25 cellular contexts compared by ENCODE assay signal in the genomic region with DNA sequence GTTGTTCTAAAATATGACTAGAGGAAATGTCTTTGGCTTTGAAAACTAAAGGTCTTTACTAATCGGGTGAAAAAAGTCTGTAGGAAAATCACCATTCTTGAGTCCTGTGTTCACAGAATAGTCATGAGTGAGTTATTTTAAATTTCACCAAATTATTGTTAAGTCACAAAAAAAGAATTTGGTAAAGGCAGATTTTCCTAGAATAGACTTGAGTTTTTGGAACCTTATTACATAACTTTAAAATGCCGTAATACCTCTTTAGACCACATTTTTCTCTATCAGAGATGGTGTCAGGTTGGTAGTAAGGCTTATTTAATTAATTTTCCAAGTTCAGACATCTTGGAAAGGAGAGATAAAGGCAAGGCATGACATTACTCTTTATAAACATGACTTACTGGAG.
"Had no signal": no experiment of that assay in that cellular context is flagged by ENCODE, and none has a peak within 500 bp of the region (broad histone marks: within the 10 kb centered on the region; RNA-seq: fewer than 3 reads in every experiment).

No MANE protein-coding gene starts in this region.

- H3K27ac Mint-ChIP-seq: activated CD4-positive, alpha-beta T cell treated with anti-CD3 and anti-CD28 coated beads for 36 hours; activated CD8-positive, alpha-beta memory T cell treated with anti-CD3 and anti-CD28 coated beads, Interleukin-2, amount 10 ng/mL, durations not matched to agents 7 days and 5 days; activated CD8-positive, alpha-beta T cell treated with anti-CD3 and anti-CD28 coated beads, Interleukin-2, amount 10 ng/mL, durations not matched to agents 7 days and 5 days; activated naive CD4-positive, alpha-beta T cell treated with anti-CD3 and anti-CD28 coated beads, Interleukin-2, amount 50 U/mL, for 72 hours; activated T-cell treated with anti-CD3 and anti-CD28 coated beads, Interleukin-2, amount 50 U/mL, for 72 hours; natural killer cell treated with Interleukin-12 subunit alpha and Interleukin-12 subunit beta and Interleukin-15 and Interleukin-18, amount 100 ng/mL, for 72 hours had no signal

- H3K27me3 ChIP-seq: esophagus squamous epithelium, gastroesophageal sphincter, hepatocyte, testis, transverse colon had no signal

- H3K4me1 ChIP-seq: esophagus squamous epithelium, gastroesophageal sphincter, testis had no signal

- DNase-seq: activated CD4-positive, alpha-beta T cell treated with anti-CD3 and anti-CD28 coated beads for 36 hours; activated CD4-positive, CD25-positive, alpha-beta regulatory T cell; activated CD8-positive, alpha-beta memory T cell treated with anti-CD3 and anti-CD28 coated beads, Interleukin-2, amount 10 ng/mL, durations not matched to agents 7 days and 5 days; activated CD8-positive, alpha-beta T cell treated with anti-CD3 and anti-CD28 coated beads, Interleukin-2, amount 10 ng/mL, durations not matched to agents 7 days and 5 days; activated naive CD4-positive, alpha-beta T cell; activated T-cell treated with anti-CD3 and anti-CD28 coated beads, Interleukin-2, amount 50 U/mL, for 72 hours; dermis blood vessel endothelial cell; effector CD8-positive, alpha-beta T cell; esophagus squamous epithelium; left cardiac atrium; left ventricle myocardium superior; mucosa of descending colon; posterior cingulate gyrus; right cardiac atrium; stimulated activated CD4-positive, alpha-beta T cell treated with anti-CD3 and anti-CD28 coated beads, Interleukin-15, amount 100 ng/mL, for 24 hours; stimulated activated CD4-positive, alpha-beta T cell treated with anti-CD3 and anti-CD28 coated beads, Interleukin-2, amount 100 ng/mL, for 24 hours; stimulated activated naive CD4-positive, alpha-beta T cell; testis; transverse colon had no signal

- H3K27me3 Mint-ChIP-seq: activated CD4-positive, alpha-beta T cell treated with anti-CD3 and anti-CD28 coated beads for 36 hours; central memory CD8-positive, alpha-beta T cell; natural killer cell treated with Interleukin-12 subunit alpha and Interleukin-12 subunit beta and Interleukin-15 and Interleukin-18, amount 100 ng/mL, for 72 hours had no signal

- H3K4me3 ChIP-seq: esophagus squamous epithelium, gastroesophageal sphincter, hepatocyte, mucosa of descending colon, testis, transverse colon had no signal

- H3K9me3 Mint-ChIP-seq: activated naive CD4-positive, alpha-beta T cell treated with anti-CD3 and anti-CD28 coated beads, Interleukin-2, amount 50 U/mL, for 72 hours; activated T-cell treated with anti-CD3 and anti-CD28 coated beads, Interleukin-2, amount 50 U/mL, for 72 hours; central memory CD8-positive, alpha-beta T cell; natural killer cell treated with Interleukin-12 subunit alpha and Interleukin-12 subunit beta and Interleukin-15 and Interleukin-18, amount 100 ng/mL, for 72 hours had no signal

- H3K4me1 Mint-ChIP-seq: activated CD4-positive, alpha-beta T cell treated with anti-CD3 and anti-CD28 coated beads for 36 hours; activated CD8-positive, alpha-beta memory T cell treated with anti-CD3 and anti-CD28 coated beads, Interleukin-2, amount 10 ng/mL, durations not matched to agents 7 days and 5 days; central memory CD8-positive, alpha-beta T cell had no signal

- H3K9me3 ChIP-seq: esophagus squamous epithelium, gastroesophageal sphincter, mucosa of descending colon, testis, transverse colon had no signal

- H3K36me3 Mint-ChIP-seq: activated CD8-positive, alpha-beta memory T cell treated with anti-CD3 and anti-CD28 coated beads, Interleukin-2, amount 10 ng/mL, durations not matched to agents 7 days and 5 days; natural killer cell treated with Interleukin-12 subunit alpha and Interleukin-12 subunit beta and Interleukin-15 and Interleukin-18, amount 100 ng/mL, for 72 hours had no signal

- H3K4me2 ChIP-seq: hepatocyte had no signal

- H3K27ac ChIP-seq: epithelial cell of prostate, esophagus squamous epithelium, gastroesophageal sphincter, hepatocyte, testis, transverse colon had no signal

- H3K79me2 ChIP-seq: hepatocyte had no signal

- H3K4me3 Mint-ChIP-seq: activated CD4-positive, alpha-beta T cell treated with anti-CD3 and anti-CD28 coated beads for 36 hours; activated CD8-positive, alpha-beta memory T cell treated with anti-CD3 and anti-CD28 coated beads, Interleukin-2, amount 10 ng/mL, durations not matched to agents 7 days and 5 days; activated CD8-positive, alpha-beta T cell treated with anti-CD3 and anti-CD28 coated beads, Interleukin-2, amount 10 ng/mL, durations not matched to agents 7 days and 5 days; activated T-cell treated with anti-CD3 and anti-CD28 coated beads, Interleukin-2, amount 50 U/mL, for 72 hours; central memory CD8-positive, alpha-beta T cell; natural killer cell treated with Interleukin-12 subunit alpha and Interleukin-12 subunit beta and Interleukin-15 and Interleukin-18, amount 100 ng/mL, for 72 hours had no signal

- H3K36me3 ChIP-seq: esophagus squamous epithelium, transverse colon had no signal

- H2AFZ ChIP-seq: hepatocyte had no signal

- ATAC-seq: activated CD4-positive, alpha-beta T cell treated with anti-CD3 and anti-CD28 coated beads for 36 hours; activated CD8-positive, alpha-beta memory T cell treated with anti-CD3 and anti-CD28 coated beads, Interleukin-2, amount 10 ng/mL, durations not matched to agents 7 days and 5 days; activated CD8-positive, alpha-beta T cell treated with anti-CD3 and anti-CD28 coated beads, Interleukin-2, amount 10 ng/mL, durations not matched to agents 7 days and 5 days; activated naive CD4-positive, alpha-beta T cell treated with anti-CD3 and anti-CD28 coated beads, Interleukin-2, amount 50 U/mL, for 72 hours; activated T-cell treated with anti-CD3 and anti-CD28 coated beads, Interleukin-2, amount 50 U/mL, for 72 hours; gastroesophageal sphincter; left cardiac atrium; left ventricle myocardium superior; mucosa of descending colon; natural killer cell treated with Interleukin-12 subunit alpha and Interleukin-12 subunit beta and Interleukin-15 and Interleukin-18, amount 100 ng/mL, for 72 hours; right cardiac atrium had no signal
